ENCODE assay signal across 10 cellular contexts in the genomic region with DNA sequence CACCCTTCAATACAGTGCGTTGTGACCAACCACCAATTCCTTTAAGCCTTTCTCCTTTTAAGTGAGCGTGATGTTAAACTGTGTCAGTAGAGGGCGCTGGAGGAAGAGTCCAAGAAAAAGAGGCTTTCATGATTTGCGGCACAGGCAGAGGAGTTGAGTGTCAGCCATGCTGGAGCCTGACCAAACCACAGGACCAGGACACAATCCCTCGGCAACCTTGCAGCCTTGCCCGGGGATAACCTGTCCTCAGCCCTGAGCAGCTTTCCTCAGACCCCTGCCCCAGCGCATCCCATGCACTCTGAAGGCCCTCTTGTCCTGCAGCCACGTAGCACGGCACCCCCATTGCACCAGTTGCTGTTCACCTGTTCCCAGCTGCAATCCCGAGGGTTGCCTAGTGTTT. TPM values are rescaled to one million over a fixed set of nuclear protein-coding genes. Genes with fewer than 3 reads are reported as not detected.
A peak's percentile ranks its signal among the peaks of the same experiment; 100 is the strongest.
DNase-seq lines count a peak whose midpoint lies in the region; ATAC-seq and TF ChIP-seq lines count a peak whose summit lies in the region.
"Had no signal": no experiment of that assay in that cellular context is flagged by ENCODE, and none has a peak within 500 bp of the region (broad histone marks: within the 10 kb centered on the region; RNA-seq: fewer than 3 reads in every experiment).

No MANE protein-coding gene starts in this region.

- DNase-seq in A172 (ENCODE audit: low spot score) (peak; percentile 24), GM10266 (ENCODE audit: extremely low spot score) (no peak), NAMALWA (ENCODE audit: low spot score) (peak; percentile 52), endothelial cell (ENCODE audit: low spot score) (peak; percentile 33), stomach (no peak), NCI-H2081 (lab: John Stamatoyannopoulos, UW) (no peak), NCI-H2029 treated with DMSO at 0.1 percent for 48 hours (lab: John Stamatoyannopoulos, UW) (no peak)
- DNase-seq: naive B cell had no signal

- H3K4me1 ChIP-seq in stomach: no peaks in the 10 kb centered on the region

- no peak for TF ChIP-seq POLR2A in stomach (IDR thresholded peaks at IDR 0.05)

- no peaks in the 10 kb centered on the region for H3K36me3 ChIP-seq in stomach

- 65 to 74% (median 72%) methylated on average over 10 of the region's 10 CpGs for WGBS in stomach, 5 donors

- no peak for TF ChIP-seq EP300 in stomach (IDR thresholded peaks at IDR 0.05)

- no peak for ATAC-seq in activated CD4-positive, CD25-positive, alpha-beta regulatory T cell treated with anti-CD3 and anti-CD28 coated beads, Interleukin-2, amount 50 U/mL, for 24 hours

- H3K9me3 ChIP-seq in stomach: no peaks in the 10 kb centered on the region

- TF ChIP-seq CTCF in GM10266 (IDR thresholded peaks at IDR 0.05; ENCODE audit: control insufficient read depth, insufficient read depth, low read depth, missing control alignments) (peak; percentile 33), endothelial cell (IDR thresholded peaks at IDR 0.05; ENCODE audit: unreplicated experiment) (peak; percentile 62), stomach (IDR thresholded peaks at IDR 0.05) (no peak)

- no peaks in the 10 kb centered on the region for H3K9me3 Mint-ChIP-seq in endothelial cell (ENCODE audit: unreplicated experiment)

- H3K4me3 ChIP-seq in stomach: no peak overlapping the region

- H3K27me3 Mint-ChIP-seq in endothelial cell (ENCODE audit: unreplicated experiment): no peaks in the 10 kb centered on the region

- no peaks in the 10 kb centered on the region for H3K36me3 Mint-ChIP-seq in endothelial cell (ENCODE audit: low read depth, unreplicated experiment)
- H3K36me3 Mint-ChIP-seq: naive B cell had no signal

- no peak overlapping the region for H3K4me3 Mint-ChIP-seq in endothelial cell (ENCODE audit: unreplicated experiment)
- H3K4me3 Mint-ChIP-seq: naive B cell had no signal

- H3K27ac ChIP-seq in stomach: no peak overlapping the region

- no peaks in the 10 kb centered on the region for H3K27me3 ChIP-seq in stomach

- H3K4me1 Mint-ChIP-seq in endothelial cell (ENCODE audit: unreplicated experiment): peaks cover 4% of the 10 kb centered on the region
- H3K4me1 Mint-ChIP-seq: naive B cell had no signal

- intact Hi-C loops in stomach (cut with DNase I; ENCODE audit: low total_unique reads): no loop called here

- H3K27ac Mint-ChIP-seq in endothelial cell (ENCODE audit: unreplicated experiment): no peak overlapping the region
- H3K27ac Mint-ChIP-seq: naive B cell had no signal

RNA-seq across cellular contexts. Expression of a gene that starts 53.5 kb away (rescaled TPM):
- not detected in 2 replicates for total RNA-seq in A172 (2014; rRNA removed; shearing (Covaris generic))
- not detected for total RNA-seq in endothelial cell (ENCODE audit: unreplicated experiment)
- 10 to 100 TPM in 1 of 5 donors, under 1 TPM in 1, not detected in 3; 0.92 to 21.7 TPM for total RNA-seq in stomach
- polyA plus RNA-seq in stomach: 1 to 10 TPM in 1 of 3 donors, under 1 TPM in 1, not detected in 1; 0.70 to 1.6 TPM
- total RNA-seq: dermis microvascular lymphatic vessel endothelial cell had no signal

Comparison
In these comparisons a context has a peak if more than half of its experiments do, and no peak if none do; other contexts are left out.
1. DNase-seq: peak in A172 (single experiment), NAMALWA (single experiment) and endothelial cell (single experiment); none in GM10266 (single experiment), stomach (single experiment), NCI-H2081 (0 of 2) and NCI-H2029 treated with DMSO at 0.1 percent for 48 hours (single experiment).
2. CTCF ChIP-seq: peak in GM10266 (single experiment) and endothelial cell (single experiment); none in stomach (0 of 7).